Comparison of ENCODE assay signal across 23 cellular contexts in the genomic region with DNA sequence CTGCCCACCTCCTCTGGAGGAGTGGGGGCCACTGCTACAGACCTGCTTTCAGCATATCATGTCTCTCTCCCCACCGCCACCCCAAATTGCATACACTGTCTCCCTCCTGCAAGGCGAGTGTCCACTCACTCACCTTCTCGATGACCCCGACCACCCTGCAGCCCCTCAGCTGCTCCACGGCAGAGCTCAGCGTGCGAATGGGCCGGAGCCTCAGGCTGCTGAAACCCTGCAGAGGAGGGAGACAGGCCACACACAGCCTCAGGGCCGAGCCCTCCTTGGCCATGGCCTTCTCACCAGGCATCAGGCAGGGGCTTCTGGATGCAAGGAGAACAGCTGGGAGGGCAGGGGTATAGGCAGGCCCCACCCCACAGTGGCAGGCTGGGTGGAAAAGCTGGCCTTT. TPM values are rescaled to one million over a fixed set of nuclear protein-coding genes. Genes with fewer than 3 reads are reported as not detected.
DNase-seq lines count a peak whose midpoint lies in the region; ATAC-seq and TF ChIP-seq lines count a peak whose summit lies in the region.
"Had no signal": no experiment of that assay in that cellular context is flagged by ENCODE, and none has a peak within 500 bp of the region (broad histone marks: within the 10 kb centered on the region; RNA-seq: fewer than 3 reads in every experiment).

No MANE protein-coding gene starts in this region.

- H2BK5ac ChIP-seq in IMR-90 (ENCODE audit: low read depth, low read length, poor library complexity, severe bottlenecking) = no peak overlapping the region
- H2BK5ac ChIP-seq in neuronal stem cell (ENCODE audit: low read length) = peak overlapping the region; percentile 85

- no peak overlapping the region for H3K27ac ChIP-seq in IMR-90 (ENCODE audit: insufficient read depth, low read length)
- H3K27ac ChIP-seq in cingulate gyrus (ENCODE audit: low read depth, low read length) = peak overlapping the region; percentile 23
- H3K27ac ChIP-seq in neuronal stem cell (replicated peaks; ENCODE audit: low read length) = no peak overlapping the region
- H3K27ac ChIP-seq in thyroid gland = peak overlapping the region in 2 of 3 donors; percentile 74 to 75
- H3K27ac ChIP-seq: GM23248 had no signal

- H2AK5ac ChIP-seq in IMR-90 (ENCODE audit: low read depth, low read length) (no peak overlapping the region), neuronal stem cell (ENCODE audit: low read depth, low read length) (no peak overlapping the region)

- no peaks in the 10 kb centered on the region for H3K9me3 ChIP-seq in IMR-90 (ENCODE audit: control insufficient read depth, insufficient read depth, low read length)
- no peaks in the 10 kb centered on the region for H3K9me3 ChIP-seq in neuronal stem cell (replicated peaks in 1 of 2; ENCODE audit: control insufficient read depth in 2 of 2, insufficient read depth in 1 of 2, low read depth in 1 of 2, low read length in 2 of 2)
- no peaks in the 10 kb centered on the region for H3K9me3 ChIP-seq in thyroid gland
- H3K9me3 ChIP-seq in Caco-2 = no peaks in the 10 kb centered on the region
- H3K9me3 ChIP-seq: BLaER1 treated with 17β-estradiol and CSF1 and Interleukin-3, amounts not matched to agents 10 nM and 100 nM; HAP-1 had no signal

- dilution Hi-C loops in IMR-90 (cut with HindIII; ENCODE audit: low sequenced_read_pairs, unreplicated experiment) = no loop called here

- no peak overlapping the region for H3K27ac Mint-ChIP-seq in Caco-2 (ENCODE audit: unreplicated experiment)
- H3K27ac Mint-ChIP-seq: CD8-positive, alpha-beta T cell had no signal

- BruUV-seq in IMR-90 (replicated peaks; lab: Mats Ljungman, UMichigan) (no TSS peak), Caco-2 (replicated peaks; lab: Mats Ljungman, UMichigan) (no TSS peak)

- H2AFZ ChIP-seq in IMR-90 (replicated peaks; ENCODE audit: low read length, poor library complexity) (peak overlapping the region; percentile 33), neuronal stem cell (ENCODE audit: low read length) (no peak overlapping the region)
- H2AFZ ChIP-seq: GM23248 had no signal

- H2BK15ac ChIP-seq in IMR-90 (ENCODE audit: low read depth, low read length) (no peak overlapping the region), neuronal stem cell (ENCODE audit: low read length) (no peak overlapping the region)

- CTCF ChIA-PET in IMR-90 (lab: Yijun Ruan, JAX) = no interaction called here
- CTCF ChIA-PET in Caco-2 (lab: Charles Lee) = interaction anchor here (0.6 kb wide), 1 partner anchor 235 kb away, joined by 5 read pairs; no protein-coding TSS in a partner anchor

- H3K23ac ChIP-seq in IMR-90 (ENCODE audit: low read depth, low read length) (no peak overlapping the region), neuronal stem cell (ENCODE audit: low read depth, low read length, poor library complexity) (peak overlapping the region; percentile 62)

- no peak for TF ChIP-seq POLR2A in IMR-90 (IDR thresholded peaks at IDR 0.05; ENCODE audit: low read depth, low read length)
- TF ChIP-seq POLR2A in thyroid gland (IDR thresholded peaks at IDR 0.05) = no peak

- H2BK20ac ChIP-seq in IMR-90 (ENCODE audit: low read depth, low read length) = no peak overlapping the region

- H3K36me3 ChIP-seq in IMR-90 (ENCODE audit: control insufficient read depth, insufficient read depth, low read length) (no peaks in the 10 kb centered on the region), neuronal stem cell (replicated peaks in 1 of 2; ENCODE audit: control insufficient read depth in 2 of 2, insufficient read depth in 2 of 2, low read length in 2 of 2) (peaks cover 0 to 3% of the 10 kb centered on the region in 2 donors), thyroid gland (no peaks in the 10 kb centered on the region), Caco-2 (ENCODE audit: control insufficient read depth, insufficient read depth, low read length) (no peaks in the 10 kb centered on the region)
- H3K36me3 ChIP-seq: HAP-1 had no signal

- H3K4ac ChIP-seq in IMR-90 (ENCODE audit: low read depth, low read length) (no peak overlapping the region), neuronal stem cell (ENCODE audit: low read length) (no peak overlapping the region)

- no peak overlapping the region for H3K4me3 Mint-ChIP-seq in Caco-2 (ENCODE audit: unreplicated experiment)
- H3K4me3 Mint-ChIP-seq: CD8-positive, alpha-beta T cell had no signal

- H3K9me1 ChIP-seq in IMR-90 (ENCODE audit: insufficient read depth, low read length) = 0 out of 2 replicates have a peak, but pooled peaks cover 2% of the 10 kb centered on the region

- POLR2A ChIA-PET in IMR-90 (lab: Charles Lee; ENCODE audit: unreplicated experiment) = no interaction called here
- POLR2A ChIA-PET in Caco-2 (lab: Charles Lee) = no interaction called here

- H3K56ac ChIP-seq in IMR-90 (ENCODE audit: extremely low read depth, insufficient read depth, low read length) = no peak overlapping the region

- H3K14ac ChIP-seq in IMR-90 (replicated peaks; ENCODE audit: low read depth, low read length) = no peak overlapping the region
- H3K14ac ChIP-seq in neuronal stem cell (ENCODE audit: low read length) = peak overlapping the region; percentile 32

- H3K4me1 Mint-ChIP-seq in Caco-2 (ENCODE audit: low read depth, unreplicated experiment) = no peaks in the 10 kb centered on the region

- H2BK120ac ChIP-seq in IMR-90 (ENCODE audit: low read depth, low read length) (no peak overlapping the region), neuronal stem cell (ENCODE audit: low read depth, low read length) (no peak overlapping the region)

- no peak overlapping the region for H4K5ac ChIP-seq in IMR-90 (ENCODE audit: low read depth, low read length)

- no peaks in the 10 kb centered on the region for H3K27me3 ChIP-seq in IMR-90 (ENCODE audit: control insufficient read depth, insufficient read depth, low read length)
- H3K27me3 ChIP-seq in neuronal stem cell (ENCODE audit: control insufficient read depth in 3 of 3, insufficient read depth in 3 of 3, low read depth in 1 of 3, low read length in 3 of 3) = no peaks in the 10 kb centered on the region
- H3K27me3 ChIP-seq in thyroid gland = no peaks in the 10 kb centered on the region
- H3K27me3 ChIP-seq in Caco-2 (replicated peaks; ENCODE audit: control insufficient read depth, insufficient read depth, low read length) = no peaks in the 10 kb centered on the region
- H3K27me3 ChIP-seq: BLaER1 treated with 17β-estradiol and CSF1 and Interleukin-3, amounts not matched to agents 10 nM and 100 nM had no signal

- TF ChIP-seq RAD21 in IMR-90 (IDR thresholded peaks at IDR 0.05; ENCODE audit: low read length) = no peak

- 91% methylated on average over 4 of the region's 9 CpGs; no CpG with 5 or more reads in 1 of the 2 experiments for WGBS in IMR-90 (ENCODE audit: extremely low coverage in 2 of 2, insufficient read length in 1 of 2), 2 experiments
- WGBS in neuronal stem cell (ENCODE audit: extremely low coverage in 2 of 2, insufficient read length in 2 of 2, insufficient replicate concordance in 1 of 2), 2 donors = no CpG with 5 or more reads among the region's 9 CpGs
- WGBS in thyroid gland, 2 donors = 93 to 96% methylated on average over 9 of the region's 9 CpGs

- H3K4me3 ChIP-seq in IMR-90 (ENCODE audit: insufficient read depth, low read depth, low read length) (no peak overlapping the region), neuronal stem cell (ENCODE audit: low read length in 2 of 2) (peak overlapping the region in 1 of 2 donors; percentile 43), thyroid gland (replicated peaks in 1 of 3) (no peak overlapping the region), Caco-2 (ENCODE audit: low read depth, low read length) (no peak overlapping the region)
- H3K4me3 ChIP-seq: BLaER1 treated with 17β-estradiol and CSF1 and Interleukin-3, amounts not matched to agents 10 nM and 100 nM; GM12878; GM23248; HAP-1 had no signal

- DNase-seq in IMR-90 (no peak), neuronal stem cell (ENCODE audit: low spot score) (no peak), thyroid gland (no peak), NCI-H187 treated with DMSO at 0.1 percent for 48 hours (lab: John Stamatoyannopoulos, UW) (no peak), Caco-2 (no peak)
- DNase-seq: CD8-positive, alpha-beta T cell; DMS53; EL; GM23248; Kasumi-1; MM.1S; NCI-H1092; NCI-H146; NCI-H2081 treated with DMSO at 0.1 percent for 48 hours; NCI-H748 treated with DMSO at 0.1 percent for 48 hours; OCI-M1; SIG-M5 had no signal

- no peak overlapping the region for H4K8ac ChIP-seq in IMR-90 (ENCODE audit: low read depth in 2 of 2, low read length in 2 of 2)
- no peak overlapping the region for H4K8ac ChIP-seq in neuronal stem cell (ENCODE audit: low read depth, low read length)

- H3K27me3 Mint-ChIP-seq in Caco-2 (ENCODE audit: insufficient read depth, unreplicated experiment) = no peaks in the 10 kb centered on the region

- ATAC-seq in IMR-90 (ENCODE audit: low read depth) (no peak), GM21526 (IDR thresholded peaks at IDR 0.05; ENCODE audit: low FRiP score, unreplicated experiment) (no peak)
- ATAC-seq: CD8-positive, alpha-beta T cell; GM12878 had no signal

- no peak overlapping the region for H3K9ac ChIP-seq in IMR-90 (ENCODE audit: low read depth, low read length)
- no peak overlapping the region for H3K9ac ChIP-seq in neuronal stem cell (ENCODE audit: low read depth, low read length, poor library complexity)
- H3K9ac ChIP-seq: GM23248 had no signal

- H3K36me3 Mint-ChIP-seq in Caco-2 (ENCODE audit: insufficient read depth, unreplicated experiment) = peaks cover 4% of the 10 kb centered on the region

- no peaks in the 10 kb centered on the region for H3K9me3 Mint-ChIP-seq in Caco-2 (ENCODE audit: unreplicated experiment)
- H3K9me3 Mint-ChIP-seq: CD8-positive, alpha-beta T cell had no signal

- in situ Hi-C loops in IMR-90 (cut with MboI; ENCODE audit: low sequenced_read_pairs) = loop anchor here (10.0 kb wide), 1 partner anchor 386 kb away; no protein-coding TSS in a partner anchor

- H4K20me1 ChIP-seq in IMR-90 (ENCODE audit: insufficient read depth, low read length) = no peaks in the 10 kb centered on the region
- H4K20me1 ChIP-seq: BLaER1 treated with 17β-estradiol and CSF1 and Interleukin-3, amounts not matched to agents 10 nM and 100 nM had no signal

- H2AK9ac ChIP-seq in IMR-90 (replicated peaks; ENCODE audit: low read depth, low read length, poor library complexity) = peak overlapping the region; percentile 57

- no peak overlapping the region for H3K4me2 ChIP-seq in IMR-90 (ENCODE audit: low read depth, low read length)
- H3K4me2 ChIP-seq in neuronal stem cell (ENCODE audit: insufficient read depth, low read length, poor library complexity, severe bottlenecking) = no peak overlapping the region

- TF ChIP-seq CTCF in IMR-90 (conservative IDR thresholded peaks at IDR 0.05; ENCODE audit: low read depth, low read length) = no peak
- TF ChIP-seq CTCF in thyroid gland (IDR thresholded peaks at IDR 0.05) = no peak
- no peak for TF ChIP-seq CTCF in Caco-2 (IDR thresholded peaks at IDR 0.05; ENCODE audit: insufficient read depth in 1 of 2, low read depth in 1 of 2, low read length in 1 of 2, severe bottlenecking in 1 of 2, unreplicated experiment in 1 of 2)

- H3K4me1 ChIP-seq in IMR-90 (ENCODE audit: control insufficient read depth, insufficient read depth, low read length) (peaks cover 4% of the 10 kb centered on the region; the same call in 1 of the 2 replicates), neuronal stem cell (ENCODE audit: control insufficient read depth in 2 of 2, insufficient read depth in 1 of 2, low read depth in 1 of 2, low read length in 2 of 2) (peaks cover 0 to 5% of the 10 kb centered on the region in 2 donors), thyroid gland (peaks cover 17 to 38% of the 10 kb centered on the region in 2 donors), Caco-2 (no peaks in the 10 kb centered on the region)
- H3K4me1 ChIP-seq: HAP-1 had no signal

- H2BK12ac ChIP-seq in neuronal stem cell (ENCODE audit: low read length) = no peak overlapping the region

- no peaks in the 10 kb centered on the region for H3K79me1 ChIP-seq in IMR-90 (ENCODE audit: low read depth in 1 of 2, low read length in 2 of 2)
- peaks cover 5% of the 10 kb centered on the region for H3K79me1 ChIP-seq in neuronal stem cell (ENCODE audit: low read depth, low read length)

- intact Hi-C loops in IMR-90 (cut with micrococcal nuclease) = no loop called here
- intact Hi-C loops in thyroid gland (cut with DNase I) = loop anchor here (10.0 kb wide), 1 partner anchor 166 kb away; no protein-coding TSS in a partner anchor
- intact Hi-C loops in Caco-2 (cut with micrococcal nuclease; ENCODE audit: unreplicated experiment) = no loop called here

- H3K18ac ChIP-seq in IMR-90 (ENCODE audit: low read depth, low read length) (no peak overlapping the region), neuronal stem cell (ENCODE audit: low read length) (peak overlapping the region; percentile 25)

- no peak overlapping the region for H4K91ac ChIP-seq in IMR-90 (ENCODE audit: insufficient read depth, low read depth, low read length)
- no peak overlapping the region for H4K91ac ChIP-seq in neuronal stem cell (ENCODE audit: low read depth, low read length, poor library complexity)

RNA-seq across cellular contexts. Expression of gene RPS6KL1, which starts 4.7 kb away (rescaled TPM):
- 0.72 and 1.1 TPM in 2 replicates for total RNA-seq in IMR-90 (2012; rRNA removed)
- 1.2 and 1.7 TPM in 2 replicates for polyA plus RNA-seq in IMR-90 (2012; rRNA removed)
- 0.44 and 0.67 TPM in 2 replicates for polyA plus RNA-seq in IMR-90 (2012; cell fraction: cytosol; rRNA removed)
- polyA plus RNA-seq in IMR-90 (2012; cell fraction: nucleus; rRNA removed; ENCODE audit: low replicate concordance) = 3.6 and 5.3 TPM in 2 replicates
- 4.4 TPM for polyA plus RNA-seq in neuronal stem cell (2013, experiment 1 of 2)
- polyA plus RNA-seq in neuronal stem cell (2013, experiment 2 of 2) = 4.9 TPM
- total RNA-seq in thyroid gland = 10 to 100 TPM in 2 of 4 donors, 1 to 10 TPM in 2; 5.7 to 16.4 (median 9.5) TPM
- 6.8 and 9.8 TPM in 2 replicates for total RNA-seq in Caco-2 (2022)

RNA-seq across cellular contexts. Expression of gene DLST, which starts 36.7 kb away (rescaled TPM):
- total RNA-seq in IMR-90 (2012; rRNA removed) (58.6 and 63.0 TPM in 2 replicates), thyroid gland (10 to 100 TPM; 80.9 to 91.6 (median 83.5) TPM), Caco-2 (2022) (81.4 and 88.1 TPM in 2 replicates)
- 119 and 132 TPM in 2 replicates for polyA plus RNA-seq in IMR-90 (2012; rRNA removed)
- 71.7 and 111 TPM in 2 replicates for polyA plus RNA-seq in IMR-90 (2012; cell fraction: cytosol; rRNA removed)
- 85.7 and 132 TPM in 2 replicates for polyA plus RNA-seq in IMR-90 (2012; cell fraction: nucleus; rRNA removed; ENCODE audit: low replicate concordance)
- 48.6 TPM for polyA plus RNA-seq in neuronal stem cell (2013, experiment 1 of 2)
- polyA plus RNA-seq in neuronal stem cell (2013, experiment 2 of 2) = 47.6 TPM

RNA-seq across cellular contexts. Expression of gene PGF, which starts 37.0 kb away (rescaled TPM):
- total RNA-seq in IMR-90 (2012; rRNA removed) (0.28 and 0.36 TPM in 2 replicates), thyroid gland (10 to 100 TPM; 34.4 to 68.8 (median 61.0) TPM), Caco-2 (2022) (8.9 and 9.1 TPM in 2 replicates)
- polyA plus RNA-seq in IMR-90 (2012; rRNA removed) = 0.39 and 0.42 TPM in 2 replicates
- 0.21 and 1.0 TPM in 2 replicates for polyA plus RNA-seq in IMR-90 (2012; cell fraction: cytosol; rRNA removed)
- polyA plus RNA-seq in IMR-90 (2012; cell fraction: nucleus; rRNA removed; ENCODE audit: low replicate concordance) = 0.28 and 0.52 TPM in 2 replicates
- 0.53 TPM for polyA plus RNA-seq in neuronal stem cell (2013, experiment 1 of 2)
- 0.69 TPM for polyA plus RNA-seq in neuronal stem cell (2013, experiment 2 of 2)

RNA-seq across cellular contexts. Expression of gene PROX2, which starts 42.4 kb away (rescaled TPM):
- not detected in 2 replicates for total RNA-seq in IMR-90 (2012; rRNA removed)
- polyA plus RNA-seq in IMR-90 (2012; rRNA removed) = not detected in 2 replicates
- not detected in 2 replicates for polyA plus RNA-seq in IMR-90 (2012; cell fraction: cytosol; rRNA removed)
- not detected in 2 replicates for polyA plus RNA-seq in IMR-90 (2012; cell fraction: nucleus; rRNA removed; ENCODE audit: low replicate concordance)
- polyA plus RNA-seq in neuronal stem cell (2013, experiment 1 of 2) = not detected
- not detected for polyA plus RNA-seq in neuronal stem cell (2013, experiment 2 of 2)
- total RNA-seq in thyroid gland = not detected
- total RNA-seq in Caco-2 (2022) = not detected in 2 replicates
- total RNA-seq: GM23248, NCI-H460 had no signal

Comparison
In these comparisons a context has a peak if more than half of its experiments do, and no peak if none do; other contexts are left out.
1. H3K27ac ChIP-seq: peak in cingulate gyrus (single experiment) and thyroid gland (2 of 3); none in IMR-90 (single experiment) and neuronal stem cell (single experiment).